ENCODE assay signal across 8 cellular contexts in genomic region chr11:120344302-120345004, GRCh38. TPM values are rescaled to one million over a fixed set of nuclear protein-coding genes. Genes with fewer than 3 reads are reported as not detected.
DNase-seq lines count a peak whose midpoint lies in the region; ATAC-seq and TF ChIP-seq lines count a peak whose summit lies in the region.

No MANE protein-coding gene starts in this region.

- CTCF ChIA-PET in CD8-positive, alpha-beta T cell (lab: Charles Lee): no interaction called here

- peaks cover 22% of the 10 kb centered on the region for H3K4me1 ChIP-seq in CD8-positive, alpha-beta T cell (ENCODE audit: insufficient read depth, low read length)
- H3K4me1 ChIP-seq in Peyer's patch: peaks cover 0 to 60% (median 9%) of the 10 kb centered on the region in 4 donors

- H3K4me3 Mint-ChIP-seq in CD8-positive, alpha-beta T cell: peak overlapping the region; percentile 40
- no peak overlapping the region for H3K4me3 Mint-ChIP-seq in chondrocyte (ENCODE audit: unreplicated experiment)

- H3K4me3 ChIP-seq in CD8-positive, alpha-beta T cell (ENCODE audit: low read depth, low read length): no peak overlapping the region
- H3K4me3 ChIP-seq in Peyer's patch: no peak overlapping the region

- no peak for TF ChIP-seq CTCF in CD8-positive, alpha-beta T cell (IDR thresholded peaks at IDR 0.05)
- no peak for TF ChIP-seq CTCF in Peyer's patch (IDR thresholded peaks at IDR 0.05)
- no peak for TF ChIP-seq CTCF in chondrocyte (IDR thresholded peaks at IDR 0.05)

- peaks cover 24% of the 10 kb centered on the region for H3K4me1 Mint-ChIP-seq in CD8-positive, alpha-beta T cell (ENCODE audit: low read depth)
- peaks cover 69% of the 10 kb centered on the region for H3K4me1 Mint-ChIP-seq in chondrocyte (ENCODE audit: low read depth)

- peak; percentile 10 to 58 (median 40) for DNase-seq in CD8-positive, alpha-beta T cell
- DNase-seq in Peyer's patch (peak in 2 of 3 donors; percentile 43 to 62), chondrocyte (ENCODE audit: low spot score) (no peak), NCI-H82 (lab: John Stamatoyannopoulos, UW) (no peak), GM19238 (ENCODE audit: insufficient read length, low spot score) (no peak)
- DNase-seq in stimulated activated CD4-positive, alpha-beta T cell treated with anti-CD3 and anti-CD28 coated beads, Interleukin-4, amount 100 ng/mL, for 24 hours: peak; percentile 52

- no peaks in the 10 kb centered on the region for H3K9me3 ChIP-seq in CD8-positive, alpha-beta T cell (ENCODE audit: low read length)
- H3K9me3 ChIP-seq in Peyer's patch: no peaks in the 10 kb centered on the region

- intact Hi-C loops in CD8-positive, alpha-beta T cell (cut with DNase I, micrococcal nuclease): no loop called here

- peaks cover 14% of the 10 kb centered on the region for H3K27me3 ChIP-seq in CD8-positive, alpha-beta T cell (ENCODE audit: insufficient read depth, low read length)
- no peaks in the 10 kb centered on the region for H3K27me3 ChIP-seq in Peyer's patch

- peak overlapping the region; percentile 28 for H3K27ac Mint-ChIP-seq in CD8-positive, alpha-beta T cell
- peak overlapping the region; percentile 34 for H3K27ac Mint-ChIP-seq in chondrocyte (ENCODE audit: unreplicated experiment)

- ATAC-seq in CD8-positive, alpha-beta T cell: peak; percentile 79
- ATAC-seq in GM18909 (IDR thresholded peaks at IDR 0.05; ENCODE audit: poor library complexity, unreplicated experiment) (peak; percentile 91), HG03045 (IDR thresholded peaks at IDR 0.05; ENCODE audit: unreplicated experiment) (peak; percentile 82)

- peaks cover 56% of the 10 kb centered on the region for H3K27me3 Mint-ChIP-seq in CD8-positive, alpha-beta T cell (ENCODE audit: low read depth)
- H3K27me3 Mint-ChIP-seq in chondrocyte (ENCODE audit: low read depth): no peaks in the 10 kb centered on the region

- POLR2A ChIA-PET in CD8-positive, alpha-beta T cell (lab: Charles Lee): no interaction called here

- H3K27ac ChIP-seq in CD8-positive, alpha-beta T cell (ENCODE audit: low read depth, low read length): no peak overlapping the region
- H3K27ac ChIP-seq in Peyer's patch: no peak overlapping the region

- H3K36me3 ChIP-seq in CD8-positive, alpha-beta T cell (ENCODE audit: insufficient read depth, low read length): no peaks in the 10 kb centered on the region
- no peaks in the 10 kb centered on the region for H3K36me3 ChIP-seq in Peyer's patch

- no peak for TF ChIP-seq POLR2A in Peyer's patch (IDR thresholded peaks at IDR 0.05)

- H3K36me3 Mint-ChIP-seq in CD8-positive, alpha-beta T cell: no peaks in the 10 kb centered on the region
- H3K36me3 Mint-ChIP-seq in chondrocyte (ENCODE audit: low read depth): no peaks in the 10 kb centered on the region

- no peaks in the 10 kb centered on the region for H3K9me3 Mint-ChIP-seq in CD8-positive, alpha-beta T cell
- H3K9me3 Mint-ChIP-seq in chondrocyte (ENCODE audit: low read depth): no peaks in the 10 kb centered on the region

RNA-seq across cellular contexts. Expression of gene ARHGEF12, which starts 8.2 kb away (rescaled TPM):
- total RNA-seq in CD8-positive, alpha-beta T cell: 1 to 10 TPM; 3.8 to 5.6 TPM
- total RNA-seq in Peyer's patch (100 to 1,000 TPM; 102 to 122 (median 107) TPM), chondrocyte (71.9 to 93.3 TPM (median 74.2 TPM) in 3 replicates)

RNA-seq across cellular contexts. Expression of gene TLCD5, which starts 19.4 kb away (rescaled TPM):
- under 1 TPM in 1 of 2 experiments, not detected in 1; 0.14 TPM for total RNA-seq in CD8-positive, alpha-beta T cell
- 1 to 10 TPM; 1.4 to 3.1 (median 2.2) TPM for total RNA-seq in Peyer's patch
- total RNA-seq in chondrocyte: 8.8 to 10.5 TPM (median 9.8 TPM) in 3 replicates

Comparison
In these comparisons a context has a peak if more than half of its experiments do, and no peak if none do; other contexts are left out.
1. DNase-seq: peak in CD8-positive, alpha-beta T cell (7 of 7), Peyer's patch (2 of 3) and stimulated activated CD4-positive, alpha-beta T cell treated with anti-CD3 and anti-CD28 coated beads, Interleukin-4, amount 100 ng/mL, for 24 hours (single experiment); none in chondrocyte (single experiment), NCI-H82 (single experiment) and GM19238 (single experiment).
2. RNA of gene ARHGEF12, which starts 8.2 kb away (total RNA-seq): 102 to 122 TPM in Peyer's patch and 71.9 to 93.3 TPM in chondrocyte; 3.8 to 5.6 TPM in CD8-positive, alpha-beta T cell; every median in the first group is over 10 times any median in the second.
3. Peak in every context shown above with its lines, with median percentiles within 50 percentile points of each other: ATAC-seq.